Comparison of ENCODE assay signal across 10 cellular contexts in the genomic region with DNA sequence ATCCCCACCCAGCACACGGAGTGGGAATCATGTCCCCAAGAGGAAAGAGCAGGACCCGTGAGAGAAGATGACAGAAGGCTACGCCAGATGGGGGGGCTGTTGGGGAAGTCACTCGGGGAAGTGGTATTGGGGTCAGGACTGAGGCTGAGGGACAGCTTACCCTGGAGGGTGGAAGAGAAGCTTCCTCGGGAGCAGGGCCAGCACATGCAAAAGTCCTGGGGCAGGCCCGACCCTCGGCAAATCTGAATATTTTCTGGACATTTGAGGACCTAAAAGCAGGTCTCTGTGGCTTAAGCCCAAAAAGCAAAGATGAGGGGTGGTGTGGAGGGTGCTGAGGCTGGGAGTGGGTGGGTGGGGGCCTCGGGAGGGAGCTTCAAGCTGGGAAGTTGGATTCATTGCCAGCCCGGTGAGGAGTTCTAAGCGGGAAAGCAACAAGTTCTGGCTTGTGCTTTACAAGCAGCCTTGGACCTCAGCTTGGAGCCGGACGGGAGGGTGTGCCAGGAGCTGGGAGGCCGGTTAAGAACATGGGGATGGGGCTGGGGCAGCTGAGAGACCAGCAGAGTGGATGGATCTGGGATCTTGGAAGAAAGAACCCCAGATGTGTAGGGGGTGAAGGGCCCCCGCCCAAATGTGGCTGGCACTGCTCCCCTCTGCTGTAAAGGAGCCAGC.
"Had no signal": no experiment of that assay in that cellular context is flagged by ENCODE, and none has a peak within 500 bp of the region (broad histone marks: within the 10 kb centered on the region; RNA-seq: fewer than 3 reads in every experiment).

No MANE protein-coding gene starts in this region.

- H3K9me3 Mint-ChIP-seq: activated naive CD8-positive, alpha-beta T cell treated with anti-CD3 and anti-CD28 coated beads for 36 hours; memory B cell; nephron; T-helper 1 cell treated with Interleukin-12 subunit alpha and Interleukin-12 subunit beta and Interleukin-4 antibody, amounts not matched to agents 30 μg/mL and 1 μg/mL, for 36 hours had no signal

- H3K36me3 Mint-ChIP-seq: activated naive CD8-positive, alpha-beta T cell treated with anti-CD3 and anti-CD28 coated beads for 36 hours had no signal

- H3K4me3 Mint-ChIP-seq: activated naive CD8-positive, alpha-beta T cell treated with anti-CD3 and anti-CD28 coated beads for 36 hours; memory B cell; nephron; T-helper 1 cell treated with Interleukin-12 subunit alpha and Interleukin-12 subunit beta and Interleukin-4 antibody, amounts not matched to agents 30 μg/mL and 1 μg/mL, for 36 hours had no signal

- H3K27me3 Mint-ChIP-seq: activated naive CD8-positive, alpha-beta T cell treated with anti-CD3 and anti-CD28 coated beads for 36 hours; memory B cell had no signal

- ATAC-seq: heart right ventricle, left lobe of liver, SK-N-SH treated with all-trans-retinoic acid at 6 μM for 48 hours had no signal

- DNase-seq: activated effector memory CD4-positive, alpha-beta T cell treated with Interleukin-2 at 50 U/mL for 16 hours; activated naive CD8-positive, alpha-beta T cell treated with anti-CD3 and anti-CD28 coated beads for 36 hours; foreskin melanocyte; heart right ventricle; stimulated activated CD4-positive, alpha-beta T cell treated with anti-CD3 and anti-CD28 coated beads, Interleukin-2, amount 100 ng/mL, for 48 hours had no signal

- H3K27me3 ChIP-seq: heart right ventricle had no signal

- H3K9me3 ChIP-seq: heart right ventricle had no signal

- H3K27ac Mint-ChIP-seq: activated naive CD8-positive, alpha-beta T cell treated with anti-CD3 and anti-CD28 coated beads for 36 hours; memory B cell; nephron; T-helper 1 cell treated with Interleukin-12 subunit alpha and Interleukin-12 subunit beta and Interleukin-4 antibody, amounts not matched to agents 30 μg/mL and 1 μg/mL, for 36 hours had no signal

- H3K4me3 ChIP-seq: heart right ventricle had no signal
